Comparison of ENCODE assay signal across 7 cellular contexts in genomic region chr12:118164798-118165486, GRCh38. TPM values are rescaled to one million over a fixed set of nuclear protein-coding genes. Genes with fewer than 3 reads are reported as not detected.
DNase-seq lines count a peak whose midpoint lies in the region; ATAC-seq, FAIRE-seq and TF ChIP-seq lines count a peak whose summit lies in the region.

No MANE protein-coding gene starts in this region.

- TF ChIP-seq CTCF in WERI-Rb-1 (IDR thresholded peaks at IDR 0.05; ENCODE audit: low read depth, low read length) (peak; percentile 49), kidney (IDR thresholded peaks at IDR 0.05; ENCODE audit: borderline replicate concordance, extremely low read depth, insufficient read depth) (peak; percentile 36)

- H3K27ac ChIP-seq in WERI-Rb-1, result no peak overlapping the region
- no peak overlapping the region for H3K27ac ChIP-seq in kidney (ENCODE audit: low read depth in 2 of 2, low read length in 2 of 2)

- H3K4me1 ChIP-seq in kidney (ENCODE audit: control insufficient read depth in 1 of 2, insufficient read depth in 1 of 2, low read depth in 1 of 2, low read length in 2 of 2), result no peaks in the 10 kb centered on the region

- no peaks in the 10 kb centered on the region for H3K9me3 ChIP-seq in WERI-Rb-1 (ENCODE audit: severe bottlenecking)
- no peaks in the 10 kb centered on the region for H3K9me3 ChIP-seq in kidney (ENCODE audit: control insufficient read depth in 1 of 2, low read length in 2 of 2)

- H3K36me3 ChIP-seq in WERI-Rb-1, result peaks cover 7% of the 10 kb centered on the region
- peaks cover 17 to 18% of the 10 kb centered on the region in 2 donors for H3K36me3 ChIP-seq in kidney (ENCODE audit: control insufficient read depth in 1 of 2, insufficient read depth in 2 of 2, low read length in 2 of 2)

- intact Hi-C loops in kidney (cut with DNase I), result no loop called here

- FAIRE-seq in kidney (lab: Jason Lieb, UNC), result peak; percentile 17

- H3K27me3 ChIP-seq in WERI-Rb-1 (ENCODE audit: insufficient read depth, low read depth, severe bottlenecking), result no peaks in the 10 kb centered on the region

- H3K4me3 ChIP-seq in WERI-Rb-1 (ENCODE audit: low read depth, low read length), result no peak overlapping the region
- no peak overlapping the region for H3K4me3 ChIP-seq in kidney (ENCODE audit: low read length in 2 of 2)

- peak; percentile 52 for DNase-seq in ELR (ENCODE audit: low read depth)
- DNase-seq in WERI-Rb-1, result peak; percentile 41
- DNase-seq in kidney, result no peak
- no peak for DNase-seq in KG1 (lab: John Stamatoyannopoulos, UW)
- DNase-seq in T-helper 2 cell treated with Interferon-gamma antibody and Interleukin-4, amounts not matched to agents 5 μg/mL and 100 μg/mL, for 36 hours (ENCODE audit: low spot score), result no peak

- peaks cover 64% of the 10 kb centered on the region for H3K36me3 Mint-ChIP-seq in T-helper 2 cell treated with Interferon-gamma antibody and Interleukin-4, amounts not matched to agents 5 μg/mL and 100 μg/mL, for 36 hours (ENCODE audit: low read depth)

- no peak overlapping the region for H3K9ac ChIP-seq in kidney (ENCODE audit: low read length in 2 of 2)

- H3K9me3 Mint-ChIP-seq in T-helper 2 cell treated with Interferon-gamma antibody and Interleukin-4, amounts not matched to agents 5 μg/mL and 100 μg/mL, for 36 hours, result peaks cover 3% of the 10 kb centered on the region

- no peak for TF ChIP-seq EP300 in Ishikawa (IDR thresholded peaks at IDR 0.05; ENCODE audit: borderline replicate concordance)

- no peak for ATAC-seq in HG03025 (IDR thresholded peaks at IDR 0.05; ENCODE audit: low FRiP score, unreplicated experiment)

- no peaks in the 10 kb centered on the region for H3K27me3 Mint-ChIP-seq in T-helper 2 cell treated with Interferon-gamma antibody and Interleukin-4, amounts not matched to agents 5 μg/mL and 100 μg/mL, for 36 hours (ENCODE audit: low read depth)

- no peak overlapping the region for H3K27ac Mint-ChIP-seq in T-helper 2 cell treated with Interferon-gamma antibody and Interleukin-4, amounts not matched to agents 5 μg/mL and 100 μg/mL, for 36 hours

- H3K4me3 Mint-ChIP-seq in T-helper 2 cell treated with Interferon-gamma antibody and Interleukin-4, amounts not matched to agents 5 μg/mL and 100 μg/mL, for 36 hours, result no peak overlapping the region

- peaks cover 17% of the 10 kb centered on the region for H3K4me1 Mint-ChIP-seq in T-helper 2 cell treated with Interferon-gamma antibody and Interleukin-4, amounts not matched to agents 5 μg/mL and 100 μg/mL, for 36 hours (ENCODE audit: low read depth)

- peak; percentile 62 for TF ChIP-seq RAD21 in Ishikawa (IDR thresholded peaks at IDR 0.05; ENCODE audit: low read depth)

TF ChIP-seq in Ishikawa, 13 proteins besides CTCF, POLR2A, EP300 and RAD21:
- TF ChIP-seq CEBPB (IDR thresholded peaks at IDR 0.05), result no peak
- no peak for TF ChIP-seq TAF1 (IDR thresholded peaks at IDR 0.05; ENCODE audit: low read depth)
- TF ChIP-seq TCF12 (IDR thresholded peaks at IDR 0.05; ENCODE audit: low read depth), result no peak
- TF ChIP-seq USF1 (IDR thresholded peaks at IDR 0.05), result no peak
- no peak for TF ChIP-seq ZBTB7A (IDR thresholded peaks at IDR 0.05; ENCODE audit: low read depth)
- no peak for TF ChIP-seq NFIC (IDR thresholded peaks at IDR 0.05)
- no peak for TF ChIP-seq REST (IDR thresholded peaks at IDR 0.05; ENCODE audit: low read depth)
- TF ChIP-seq YY1 (IDR thresholded peaks at IDR 0.05; ENCODE audit: low read depth), result no peak
- TF ChIP-seq FOXM1 (IDR thresholded peaks at IDR 0.05; ENCODE audit: borderline replicate concordance, low read depth), result no peak
- TF ChIP-seq MAX (IDR thresholded peaks at IDR 0.05), result no peak
- no peak for TF ChIP-seq EGR1 (IDR thresholded peaks at IDR 0.05)
- TF ChIP-seq TEAD4 (IDR thresholded peaks at IDR 0.05), result no peak
- TF ChIP-seq CREB1 (IDR thresholded peaks at IDR 0.05; ENCODE audit: low read depth), result no peak

RNA-seq across cellular contexts. Expression of gene PEBP1, which starts 29.0 kb away (rescaled TPM):
- 321 TPM for total RNA-seq in kidney
- polyA plus RNA-seq in kidney (ENCODE audit: insufficient read depth, low read depth, low replicate concordance), result 1,168 TPM

Comparison
In these comparisons a context has a peak if more than half of its experiments do, and no peak if none do; other contexts are left out.
1. DNase-seq: peak in ELR (single experiment) and WERI-Rb-1 (single experiment); none in kidney (single experiment), KG1 (single experiment) and T-helper 2 cell treated with Interferon-gamma antibody and Interleukin-4, amounts not matched to agents 5 μg/mL and 100 μg/mL, for 36 hours (single experiment).